In the genomic region with DNA sequence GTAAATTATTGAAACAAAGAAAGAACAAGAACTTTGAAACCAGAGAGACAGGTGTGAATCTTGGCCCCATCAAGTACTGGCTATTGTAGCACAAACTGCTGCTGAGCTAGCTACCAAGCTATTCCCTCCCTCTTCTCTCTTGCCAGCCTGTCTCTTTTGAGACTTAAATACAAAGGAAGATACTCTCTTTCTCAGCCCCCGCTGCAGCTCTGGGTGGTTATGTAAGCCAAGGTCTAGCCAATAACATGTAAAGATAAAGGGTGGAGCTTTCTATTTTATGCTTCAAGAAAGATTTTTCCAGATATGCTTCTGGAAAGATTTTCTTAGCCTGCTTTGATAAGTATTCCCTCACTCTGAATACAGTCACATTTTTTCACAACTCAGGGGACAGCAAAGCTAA, we compare ENCODE assay signal across 20 cellular contexts.
"Had no signal": no experiment of that assay in that cellular context is flagged by ENCODE, and none has a peak within 500 bp of the region (broad histone marks: within the 10 kb centered on the region; RNA-seq: fewer than 3 reads in every experiment).

No MANE protein-coding gene starts in this region.

- H3K9me3 Mint-ChIP-seq: activated CD4-positive, alpha-beta T cell treated with anti-CD3 and anti-CD28 coated beads, Interleukin-2, amount 10 ng/mL, durations not matched to agents 7 days and 5 days; activated naive CD4-positive, alpha-beta T cell treated with anti-CD3 and anti-CD28 coated beads, Interleukin-2, amount 50 U/mL, for 24 hours; neural progenitor cell had no signal

- ATAC-seq: activated CD4-positive, CD25-positive, alpha-beta regulatory T cell treated with anti-CD3 and anti-CD28 coated beads, Interleukin-2, amount 50 U/mL, for 24 hours; foreskin keratinocyte; left lobe of liver; sciatic nerve had no signal

- H3K27me3 ChIP-seq: cardiac muscle cell, foreskin keratinocyte, neural progenitor cell, tibial artery had no signal

- H3K9me3 ChIP-seq: SK-N-SH, tibial artery had no signal

- H3K4me1 Mint-ChIP-seq: neural progenitor cell had no signal

- H3K4me3 ChIP-seq: cardiac muscle cell, lung, neural progenitor cell, tibial artery had no signal

- H3K27ac ChIP-seq: cardiac muscle cell, epithelial cell of prostate, foreskin keratinocyte, neural progenitor cell, tibial artery had no signal

- H3K27me3 Mint-ChIP-seq: activated CD4-positive, alpha-beta T cell treated with anti-CD3 and anti-CD28 coated beads, Interleukin-2, amount 10 ng/mL, durations not matched to agents 7 days and 5 days; activated naive CD4-positive, alpha-beta T cell treated with anti-CD3 and anti-CD28 coated beads, Interleukin-2, amount 50 U/mL, for 24 hours had no signal

- DNase-seq: activated CD4-positive, alpha-beta T cell treated with anti-CD3 and anti-CD28 coated beads, Interleukin-2, amount 10 ng/mL, durations not matched to agents 7 days and 5 days; activated CD8-positive, alpha-beta memory T cell treated with anti-CD3 and anti-CD28 coated beads for 24 hours; activated CD8-positive, alpha-beta memory T cell treated with anti-CD3 and anti-CD28 coated beads, Interleukin-2, amount 50 U/mL, for 48 hours; activated gamma-delta T cell; activated T-cell treated with anti-CD3 and anti-CD28 coated beads, Interleukin-2, amount 50 U/mL, for 48 hours; foreskin keratinocyte; midbrain; SK-N-SH; stimulated activated CD4-positive, alpha-beta T cell treated with anti-CD3 and anti-CD28 coated beads, Interleukin-4, amount 100 ng/mL, for 4 hours; stimulated activated naive CD4-positive, alpha-beta T cell; T-helper 1 cell; tibial artery had no signal

- H3K27ac Mint-ChIP-seq: activated CD4-positive, alpha-beta T cell treated with anti-CD3 and anti-CD28 coated beads, Interleukin-2, amount 10 ng/mL, durations not matched to agents 7 days and 5 days; neural progenitor cell had no signal

- H3K4me3 Mint-ChIP-seq: activated CD4-positive, alpha-beta T cell treated with anti-CD3 and anti-CD28 coated beads, Interleukin-2, amount 10 ng/mL, durations not matched to agents 7 days and 5 days; activated naive CD4-positive, alpha-beta T cell treated with anti-CD3 and anti-CD28 coated beads, Interleukin-2, amount 50 U/mL, for 24 hours; neural progenitor cell had no signal

- H3K4me1 ChIP-seq: foreskin keratinocyte, neural progenitor cell, tibial artery had no signal
